ENCODE assay signal across 7 cellular contexts in the genomic region with DNA sequence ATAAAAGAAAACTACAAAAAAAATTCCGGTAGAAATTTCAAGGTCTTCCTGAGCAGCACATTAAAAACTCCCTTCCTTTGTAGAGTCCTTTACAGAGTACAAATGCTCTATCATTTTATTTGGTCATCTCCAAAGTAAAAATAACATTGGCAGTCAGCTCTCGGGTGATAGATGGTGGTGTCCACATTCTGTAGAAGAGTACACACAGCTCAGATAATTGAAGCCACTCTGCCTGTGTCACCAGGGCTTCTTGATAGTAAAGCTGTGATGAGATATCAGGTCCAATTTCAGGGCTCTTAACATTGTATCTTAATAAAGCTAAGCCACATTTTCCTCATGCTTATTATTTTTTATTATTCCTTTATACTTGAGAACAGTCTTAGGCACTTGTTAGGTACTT.
"Had no signal": no experiment of that assay in that cellular context is flagged by ENCODE, and none has a peak within 500 bp of the region (broad histone marks: within the 10 kb centered on the region; RNA-seq: fewer than 3 reads in every experiment).

No MANE protein-coding gene starts in this region.

- H3K27ac Mint-ChIP-seq: IgD-negative memory B cell had no signal

- H3K4me1 Mint-ChIP-seq: IgD-negative memory B cell had no signal

- H3K4me3 ChIP-seq: K562 had no signal

- H3K27ac ChIP-seq: HL-60 had no signal

- H3K36me3 Mint-ChIP-seq: IgD-negative memory B cell had no signal

- H3K4me3 Mint-ChIP-seq: IgD-negative memory B cell had no signal

- H3K27me3 Mint-ChIP-seq: IgD-negative memory B cell had no signal

- ATAC-seq: HepG2, K562 had no signal

- DNase-seq: IMR-90, KBM-7, KG1 had no signal
